Comparison of ENCODE assay signal across 8 cellular contexts in the genomic region with DNA sequence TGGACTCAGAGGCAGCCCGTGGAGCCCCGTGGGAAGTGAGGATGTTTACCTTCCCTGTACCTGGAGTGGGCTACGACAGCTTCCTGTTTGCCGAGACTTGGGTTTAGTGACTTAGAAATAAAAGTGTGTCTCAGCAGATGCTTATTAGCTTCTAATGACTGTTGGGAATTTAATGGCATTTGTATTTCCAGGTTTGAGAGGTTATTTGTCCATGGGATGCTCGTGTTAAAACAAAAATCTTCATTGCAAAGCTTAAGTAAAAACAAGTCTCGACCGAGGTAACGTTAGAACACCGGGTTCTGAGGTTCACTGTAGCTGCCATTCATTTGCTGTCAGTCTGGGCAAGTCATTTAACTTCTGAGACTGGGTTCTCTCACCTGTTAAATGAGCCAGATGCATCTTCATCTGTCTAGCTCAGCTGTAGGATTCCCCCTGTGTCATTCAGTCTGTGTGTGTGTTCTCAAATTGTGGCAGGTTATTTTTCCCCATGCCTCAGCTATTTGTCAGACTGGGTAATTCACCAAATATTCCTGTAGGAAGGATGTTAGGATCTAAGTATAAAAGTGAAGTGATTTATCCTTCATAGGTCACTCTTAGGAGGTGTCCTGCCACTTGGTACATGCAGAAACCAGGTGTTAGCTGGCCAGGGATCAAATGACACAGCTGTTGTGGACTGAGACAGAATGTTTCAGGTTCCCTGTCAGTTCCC. TPM values are rescaled to one million over a fixed set of nuclear protein-coding genes. Genes with fewer than 3 reads are reported as not detected.
DNase-seq lines count a peak whose midpoint lies in the region; ATAC-seq lines count a peak whose summit lies in the region.

No MANE protein-coding gene starts in this region.

- no peaks in the 10 kb centered on the region for H3K9me3 Mint-ChIP-seq in central memory CD8-positive, alpha-beta T cell

- H3K9me3 ChIP-seq in MG63, result no peaks in the 10 kb centered on the region
- no peaks in the 10 kb centered on the region for H3K9me3 ChIP-seq in mononuclear cell (ENCODE audit: low read depth, low read length)

- H3K36me3 ChIP-seq in MG63, result peaks cover 35% of the 10 kb centered on the region

- no peaks in the 10 kb centered on the region for H3K27me3 Mint-ChIP-seq in central memory CD8-positive, alpha-beta T cell

- H3K4me1 ChIP-seq in mononuclear cell (ENCODE audit: insufficient read depth, low read length), result peaks cover 20% of the 10 kb centered on the region

- peaks cover 25% of the 10 kb centered on the region for H3K4me1 Mint-ChIP-seq in central memory CD8-positive, alpha-beta T cell

- ATAC-seq in GM18868 (IDR thresholded peaks at IDR 0.05; ENCODE audit: unreplicated experiment) (peak; percentile 33), HG02970 (IDR thresholded peaks at IDR 0.05; ENCODE audit: low FRiP score, unreplicated experiment) (no peak)
- no peak for ATAC-seq in central memory CD8-positive, alpha-beta T cell (replicated peaks; ENCODE audit: extremely low read depth, poor library complexity, severe bottlenecking)

- H3K36me3 Mint-ChIP-seq in central memory CD8-positive, alpha-beta T cell (ENCODE audit: insufficient read depth), result peaks cover 32% of the 10 kb centered on the region

- DNase-seq in AG08395 (ENCODE audit: low spot score), result peak; percentile 2
- DNase-seq in MG63, result no peak
- no peak for DNase-seq in central memory CD8-positive, alpha-beta T cell (ENCODE audit: low spot score in 2 of 2)
- no peak for DNase-seq in hepatic stellate cell (ENCODE audit: low spot score)
- DNase-seq in MV-4-11 (lab: John Stamatoyannopoulos, UW), result no peak

- H3K27me3 ChIP-seq in MG63, result no peaks in the 10 kb centered on the region
- no peaks in the 10 kb centered on the region for H3K27me3 ChIP-seq in mononuclear cell (ENCODE audit: insufficient read depth, low read length)

- H3K4me3 Mint-ChIP-seq in central memory CD8-positive, alpha-beta T cell, result peak overlapping the region; percentile 96

- peak overlapping the region; percentile 85 for H3K4me3 ChIP-seq in MG63
- peak overlapping the region; percentile 79 for H3K4me3 ChIP-seq in mononuclear cell (ENCODE audit: low read length)

- H3K27ac Mint-ChIP-seq in central memory CD8-positive, alpha-beta T cell (ENCODE audit: low read depth), result peak overlapping the region; percentile 92

RNA-seq across cellular contexts. Expression of a gene that starts 0.8 kb away (rescaled TPM):
- total RNA-seq in MG63 (2014; rRNA removed; shearing (Covaris generic); ENCODE audit: low replicate concordance), result 24.1 and 36.1 TPM in 2 replicates
- 28.7 TPM for total RNA-seq in mononuclear cell

RNA-seq across cellular contexts. Expression of a gene that starts 22.6 kb away (rescaled TPM):
- 107 and 125 TPM in 2 replicates for total RNA-seq in MG63 (2014; rRNA removed; shearing (Covaris generic); ENCODE audit: low replicate concordance)
- 28.2 TPM for total RNA-seq in mononuclear cell

RNA-seq across cellular contexts. Expression of a gene that starts 54.9 kb away (rescaled TPM):
- 44.2 and 107 TPM in 2 replicates for total RNA-seq in MG63 (2014; rRNA removed; shearing (Covaris generic); ENCODE audit: low replicate concordance)
- 7.3 TPM for total RNA-seq in mononuclear cell
